In the genomic region with DNA sequence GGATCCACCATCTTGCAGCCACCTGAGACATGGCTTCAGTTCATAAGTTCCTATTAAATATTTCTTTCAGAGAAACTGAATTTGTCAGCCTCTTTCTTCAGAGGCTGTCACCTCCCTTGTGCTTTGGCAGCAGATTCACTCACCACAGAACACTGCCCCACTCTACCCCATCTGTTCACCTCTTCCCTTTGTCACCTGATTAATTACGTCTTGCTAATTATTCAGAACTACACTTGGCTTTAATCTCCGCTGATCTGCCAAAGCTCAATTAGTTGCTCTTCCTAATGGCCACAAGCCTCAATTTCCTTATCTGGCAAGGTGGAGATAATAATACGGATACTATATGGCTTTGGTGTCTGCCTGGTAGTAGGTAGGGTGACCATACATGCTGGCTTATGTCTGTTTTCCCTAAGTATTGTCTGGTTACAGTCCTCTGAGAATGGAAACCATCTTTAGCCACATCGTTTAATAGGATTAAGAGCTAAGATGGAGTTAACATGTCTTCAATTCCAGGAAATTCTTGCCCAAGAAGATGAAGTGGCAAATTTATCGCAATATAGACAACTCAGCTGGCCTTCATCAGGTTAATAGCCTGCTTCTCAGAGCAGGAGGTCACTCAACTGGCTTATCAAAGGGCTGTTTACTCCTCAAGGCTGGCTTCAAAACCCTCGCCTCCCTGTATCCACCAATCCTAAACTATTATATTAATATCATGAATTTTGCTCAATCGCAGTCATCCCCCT, we compare ENCODE assay signal across 27 cellular contexts.
"Had no signal": no experiment of that assay in that cellular context is flagged by ENCODE, and none has a peak within 500 bp of the region (broad histone marks: within the 10 kb centered on the region; RNA-seq: fewer than 3 reads in every experiment).

No MANE protein-coding gene starts in this region.

- H3K27ac ChIP-seq: breast epithelium, left lung, lower lobe of right lung, neural progenitor cell, parathyroid adenoma, psoas muscle, sigmoid colon, suprapubic skin, tibial artery, upper lobe of right lung, VCaP had no signal

- H3K36me3 ChIP-seq: breast epithelium, left lung, lower lobe of right lung, neural progenitor cell, sigmoid colon, suprapubic skin, tibial artery, upper lobe of right lung had no signal

- H3K9me3 ChIP-seq: breast epithelium, left lung, lower lobe of right lung, psoas muscle, sigmoid colon, suprapubic skin, tibial artery, upper lobe of right lung had no signal

- H3K4me1 ChIP-seq: breast epithelium, left lung, lower lobe of right lung, neural progenitor cell, parathyroid adenoma, psoas muscle, sigmoid colon, suprapubic skin, tibial artery, upper lobe of right lung had no signal

- DNase-seq: activated CD4-positive, alpha-beta memory T cell treated with anti-CD3 and anti-CD28 coated beads, Interleukin-2, amount 10 ng/mL, durations not matched to agents 7 days and 5 days; activated CD4-positive, alpha-beta T cell treated with anti-CD3 and anti-CD28 coated beads for 48 hours; activated CD8-positive, alpha-beta memory T cell treated with anti-CD3 and anti-CD28 coated beads, Interleukin-2, amount 50 U/mL, for 48 hours; activated gamma-delta T cell; activated naive CD4-positive, alpha-beta T cell treated with anti-CD3 and anti-CD28 coated beads, Interleukin-2, amount 10 ng/mL, durations not matched to agents 7 days and 5 days; activated naive CD8-positive, alpha-beta T cell treated with anti-CD3 and anti-CD28 coated beads, Interleukin-2, amount 10 ng/mL, durations not matched to agents 7 days and 5 days; activated T-cell treated with anti-CD3 and anti-CD28 coated beads, Interleukin-2, amount 50 U/mL, for 24 hours; amniotic stem cell; central memory CD4-positive, alpha-beta T cell; dermis blood vessel endothelial cell; effector CD8-positive, alpha-beta T cell; left lung; lower lobe of right lung; mesenchymal stem cell; natural killer cell; occipital lobe; psoas muscle; sigmoid colon; small intestine; stimulated activated CD4-positive, alpha-beta T cell treated with anti-CD3 and anti-CD28 coated beads, Interleukin-4, amount 100 ng/mL, for 24 hours; tibial artery; upper lobe of right lung had no signal

- H3K4me3 ChIP-seq: breast epithelium, left lung, lower lobe of right lung, neural progenitor cell, psoas muscle, sigmoid colon, suprapubic skin, tibial artery, upper lobe of right lung had no signal

- H3K79me2 ChIP-seq: parathyroid adenoma had no signal

- H3K9ac ChIP-seq: neural progenitor cell, parathyroid adenoma had no signal

- H3K27me3 ChIP-seq: breast epithelium, left lung, neural progenitor cell, sigmoid colon, tibial artery had no signal

- H3K4me2 ChIP-seq: neural progenitor cell had no signal
